Comparison of ENCODE assay signal across 21 cellular contexts in the genomic region with DNA sequence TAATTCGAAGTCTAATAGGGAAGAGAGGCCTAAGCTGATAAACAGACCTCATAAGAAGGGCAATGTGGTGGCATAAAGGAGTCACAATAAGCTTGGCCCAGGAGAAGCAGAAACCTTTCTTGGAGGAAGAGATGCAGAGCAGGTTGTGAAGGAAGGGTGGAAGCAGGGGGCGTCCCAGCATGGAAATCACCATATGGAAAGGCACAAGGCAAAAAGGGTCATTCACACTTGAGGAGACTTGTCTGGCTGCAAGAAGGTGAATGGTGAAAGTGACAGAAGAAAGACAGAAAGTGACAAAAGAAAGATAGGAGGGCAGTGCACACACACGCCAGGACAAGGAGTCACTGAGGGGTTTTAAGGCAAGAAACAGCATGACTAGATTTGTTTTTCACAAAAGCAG.
"Had no signal": no experiment of that assay in that cellular context is flagged by ENCODE, and none has a peak within 500 bp of the region (broad histone marks: within the 10 kb centered on the region; RNA-seq: fewer than 3 reads in every experiment).

No MANE protein-coding gene starts in this region.

- H3K27me3 ChIP-seq: dorsolateral prefrontal cortex, esophagus muscularis mucosa, gastroesophageal sphincter, right lobe of liver, tibial artery, upper lobe of left lung, vagina had no signal

- DNase-seq: dorsolateral prefrontal cortex; effector CD8-positive, alpha-beta T cell; kidney glomerular epithelial cell; mesendoderm; naive B cell; psoas muscle; retina; right lobe of liver; stimulated activated CD4-positive, alpha-beta T cell treated with anti-CD3 and anti-CD28 coated beads, Interleukin-4, amount 100 ng/mL, for 1 hour; stimulated activated CD8-positive, alpha-beta memory T cell treated with anti-CD3 and anti-CD28 coated beads, Interleukin-4, amount 100 ng/mL, for 48 hours; tibial artery; upper lobe of left lung had no signal

- H3K4me1 Mint-ChIP-seq: stimulated activated memory B cell treated with anti-CD40 and anti-IgM and Interleukin-4, amounts not matched to agents 10 μg/mL and 1 μg/mL and 100 μg/mL, for 72 hours had no signal

- H3K27ac Mint-ChIP-seq: nephron; stimulated activated memory B cell treated with anti-CD40 and anti-IgM and Interleukin-4, amounts not matched to agents 10 μg/mL and 1 μg/mL and 100 μg/mL, for 72 hours; stimulated activated naive CD8-positive, alpha-beta T cell treated with anti-CD3 and anti-CD28 coated beads, Interleukin-15, Interleukin-2, amounts not matched to agents 100 ng/mL and 50 ng/mL, for 24 hours had no signal

- H3K4me1 ChIP-seq: esophagus muscularis mucosa, gastroesophageal sphincter, parathyroid adenoma, psoas muscle, right lobe of liver, tibial artery, upper lobe of left lung, vagina had no signal

- H3K9me3 ChIP-seq: esophagus muscularis mucosa, gastroesophageal sphincter, psoas muscle, right lobe of liver, tibial artery, upper lobe of left lung, vagina had no signal

- ATAC-seq: gastroesophageal sphincter; psoas muscle; right lobe of liver; stimulated activated memory B cell treated with anti-CD40 and anti-IgM and Interleukin-4, amounts not matched to agents 10 μg/mL and 1 μg/mL and 100 μg/mL, for 72 hours had no signal

- H3K27ac ChIP-seq: coronary artery, epithelial cell of prostate, esophagus muscularis mucosa, gastroesophageal sphincter, parathyroid adenoma, psoas muscle, right lobe of liver, tibial artery, upper lobe of left lung, vagina had no signal

- H3K9me3 Mint-ChIP-seq: naive B cell; nephron; stimulated activated memory B cell treated with anti-CD40 and anti-IgM and Interleukin-4, amounts not matched to agents 10 μg/mL and 1 μg/mL and 100 μg/mL, for 72 hours; stimulated activated naive CD8-positive, alpha-beta T cell treated with anti-CD3 and anti-CD28 coated beads, Interleukin-15, Interleukin-2, amounts not matched to agents 100 ng/mL and 50 ng/mL, for 24 hours had no signal

- H3K4me3 ChIP-seq: coronary artery, dorsolateral prefrontal cortex, esophagus muscularis mucosa, gastroesophageal sphincter, psoas muscle, right lobe of liver, tibial artery, upper lobe of left lung, vagina had no signal

- H3K27me3 Mint-ChIP-seq: naive B cell; stimulated activated memory B cell treated with anti-CD40 and anti-IgM and Interleukin-4, amounts not matched to agents 10 μg/mL and 1 μg/mL and 100 μg/mL, for 72 hours; stimulated activated naive CD8-positive, alpha-beta T cell treated with anti-CD3 and anti-CD28 coated beads, Interleukin-15, Interleukin-2, amounts not matched to agents 100 ng/mL and 50 ng/mL, for 24 hours had no signal

- H3K4me3 Mint-ChIP-seq: naive B cell; nephron; stimulated activated memory B cell treated with anti-CD40 and anti-IgM and Interleukin-4, amounts not matched to agents 10 μg/mL and 1 μg/mL and 100 μg/mL, for 72 hours; stimulated activated naive CD8-positive, alpha-beta T cell treated with anti-CD3 and anti-CD28 coated beads, Interleukin-15, Interleukin-2, amounts not matched to agents 100 ng/mL and 50 ng/mL, for 24 hours had no signal
